15 cellular contexts compared by ENCODE assay signal in genomic region chr4:114417214-114417613, GRCh38.
DNase-seq lines count a peak whose midpoint lies in the region; ATAC-seq, FAIRE-seq and TF ChIP-seq lines count a peak whose summit lies in the region.
"Had no signal": no experiment of that assay in that cellular context is flagged by ENCODE, and none has a peak within 500 bp of the region (broad histone marks: within the 10 kb centered on the region; RNA-seq: fewer than 3 reads in every experiment).

No MANE protein-coding gene starts in this region.

- H3K9me3 ChIP-seq in kidney (ENCODE audit: control insufficient read depth in 1 of 2, low read length in 2 of 2): no peaks in the 10 kb centered on the region

- FAIRE-seq in kidney (lab: Jason Lieb, UNC) (no peak), GM12892 (lab: Jason Lieb, UNC) (no peak)
- FAIRE-seq: colon had no signal

- TF ChIP-seq CTCF in kidney (IDR thresholded peaks at IDR 0.05; ENCODE audit: borderline replicate concordance, extremely low read depth, insufficient read depth): peak; percentile 8

- DNase-seq in DMS53 treated with DMSO at 0.1 percent for 48 hours (lab: John Stamatoyannopoulos, UW; ENCODE audit: unreplicated experiment) (peak; percentile 10), NCI-H1105 treated with DMSO at 0.1 percent for 48 hours (lab: John Stamatoyannopoulos, UW) (peak; percentile 69), RKO (ENCODE audit: low spot score) (peak; percentile 54), kidney (no peak), GM12892 (ENCODE audit: insufficient read length) (no peak), ureter (ENCODE audit: low spot score) (no peak), LoVo (ENCODE audit: low spot score) (no peak)
- DNase-seq: activated naive CD8-positive, alpha-beta T cell treated with anti-CD3 and anti-CD28 coated beads, Interleukin-2, amount 10 ng/mL, durations not matched to agents 7 days and 5 days; GDM1; right cardiac atrium; Right ventricle myocardium superior; stomach had no signal

- no peak for TF ChIP-seq POLR2A in GM12892 (IDR thresholded peaks at IDR 0.05; ENCODE audit: low read depth, low read length)

- ATAC-seq in HG02571 (IDR thresholded peaks at IDR 0.05; ENCODE audit: unreplicated experiment): no peak
- ATAC-seq: right cardiac atrium had no signal

- H3K4me3 ChIP-seq in kidney (ENCODE audit: low read length in 2 of 2): no peak overlapping the region
- H3K4me3 ChIP-seq: BLaER1, stomach had no signal

- H3K9ac ChIP-seq in kidney (ENCODE audit: low read length in 2 of 2): no peak overlapping the region
- H3K9ac ChIP-seq: BLaER1 had no signal

- no peaks in the 10 kb centered on the region for H3K4me1 ChIP-seq in kidney (ENCODE audit: control insufficient read depth in 1 of 2, insufficient read depth in 1 of 2, low read depth in 1 of 2, low read length in 2 of 2)
- H3K4me1 ChIP-seq: BLaER1, stomach had no signal

- H3K27ac ChIP-seq in kidney (ENCODE audit: low read depth in 2 of 2, low read length in 2 of 2): no peak overlapping the region
- H3K27ac ChIP-seq: BLaER1, stomach had no signal

- intact Hi-C loops in kidney (cut with DNase I): no loop called here

- no peaks in the 10 kb centered on the region for H3K36me3 ChIP-seq in kidney (ENCODE audit: control insufficient read depth in 1 of 2, insufficient read depth in 2 of 2, low read length in 2 of 2)
- H3K36me3 ChIP-seq: BLaER1, stomach had no signal

Comparison
In these comparisons a context has a peak if more than half of its experiments do, and no peak if none do; other contexts are left out.
1. DNase-seq: peak in DMS53 treated with DMSO at 0.1 percent for 48 hours (single experiment), NCI-H1105 treated with DMSO at 0.1 percent for 48 hours (single experiment) and RKO (single experiment); none in kidney (single experiment), GM12892 (single experiment), ureter (single experiment) and LoVo (single experiment).